Comparison of ENCODE assay signal across 9 cellular contexts in the genomic region with DNA sequence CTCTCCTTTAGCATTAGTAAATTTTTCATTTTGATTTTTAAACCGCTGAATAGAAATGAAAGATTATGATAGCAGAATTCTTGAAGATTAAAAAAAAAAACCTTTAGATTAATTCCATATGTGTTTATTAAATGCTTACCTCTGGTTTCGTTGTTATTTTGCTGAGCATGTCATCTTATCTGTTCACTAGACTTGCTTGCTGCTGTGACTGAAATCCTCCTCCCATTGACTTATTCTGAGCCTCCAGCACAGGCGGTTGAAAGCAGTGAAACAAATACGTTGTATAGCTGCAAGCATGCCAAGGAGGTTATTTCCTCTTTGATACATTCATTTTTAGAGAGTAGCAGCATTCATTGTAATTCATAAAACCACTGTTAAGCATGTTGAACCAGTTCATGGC. TPM values are rescaled to one million over a fixed set of nuclear protein-coding genes. Genes with fewer than 3 reads are reported as not detected.
A peak's percentile ranks its signal among the peaks of the same experiment; 100 is the strongest.
DNase-seq lines count a peak whose midpoint lies in the region; ATAC-seq, FAIRE-seq and TF ChIP-seq lines count a peak whose summit lies in the region.
"Had no signal": no experiment of that assay in that cellular context is flagged by ENCODE, and none has a peak within 500 bp of the region (broad histone marks: within the 10 kb centered on the region; RNA-seq: fewer than 3 reads in every experiment).

A gene (minus strand): TSS at position 210 of the 400 bp plus-strand sequence. CDS start 1,278 bp downstream, outside the sequence.

- ATAC-seq in HepG2 (no peak), GM18907 (IDR thresholded peaks at IDR 0.05; ENCODE audit: unreplicated experiment) (no peak), upper lobe of left lung (ENCODE audit: low FRiP score in 2 of 2) (no peak)

- WGBS in HepG2 (ENCODE audit: low lambda C conversion rate), result 98% methylated on average over 4 of the region's 4 CpGs
- 48 to 52% methylated on average over 4 of the region's 4 CpGs for WGBS in upper lobe of left lung, 2 donors

- H2AFZ ChIP-seq in HepG2 (ENCODE audit: low read length), result no peak within 1 kb of the TSS

- H3K4me3 ChIP-seq in astrocyte of the spinal cord (ENCODE audit: low read depth, low read length) (peak within 1 kb of the TSS; percentile 0), HepG2 (replicated peaks in 1 of 3; ENCODE audit: insufficient read depth in 1 of 3, low read depth in 2 of 3, low read length in 3 of 3) (no peak within 1 kb of the TSS), upper lobe of left lung (peak within 1 kb of the TSS in 1 of 4 donors; percentile 18)

- in situ Hi-C loops in astrocyte of the spinal cord (cut with HindIII; ENCODE audit: low sequenced_read_pairs) (no loop called here), HepG2 (cut with HindIII; ENCODE audit: extremely low pct_ligation_motif_present, low pct_unique_long_range_greater_than_20kb) (no loop called here)

- H4K20me1 ChIP-seq in HepG2 (ENCODE audit: insufficient read depth, low read length), result no peaks in the 10 kb centered on the region

- H3K27me3 ChIP-seq in HepG2 (ENCODE audit: control insufficient read depth in 1 of 2, insufficient read depth in 2 of 2, low read length in 2 of 2), result no peaks in the 10 kb centered on the region
- no peaks in the 10 kb centered on the region for H3K27me3 ChIP-seq in upper lobe of left lung

- CTCF ChIA-PET in HepG2 (lab: Yijun Ruan, JAX; ENCODE audit: low intra/inter-chr PET ratio, low total read pairs), result no interaction called here

- intact Hi-C loops in HepG2 (cut with micrococcal nuclease; ENCODE audit: unreplicated experiment), result no loop called here

- no peak for TF ChIP-seq RAD21 in HepG2 (CRISPR knock-in tag; IDR thresholded peaks at IDR 0.05)

- no peak within 1 kb of the TSS for H3K9ac ChIP-seq in HepG2 (ENCODE audit: insufficient read depth, low read depth, low read length)

- H3K9me3 ChIP-seq in HepG2 (ENCODE audit: low read length), result no peaks in the 10 kb centered on the region
- no peaks in the 10 kb centered on the region for H3K9me3 ChIP-seq in upper lobe of left lung

- no TSS peak for BruUV-seq in HepG2 (replicated peaks; lab: Mats Ljungman, UMichigan)

- TF ChIP-seq POLR2A in HepG2 (IDR thresholded peaks at IDR 0.05; ENCODE audit: insufficient read depth in 1 of 2, low read depth in 2 of 2, low read length in 2 of 2) (no peak), upper lobe of left lung (IDR thresholded peaks at IDR 0.05) (no peak)

- DNase-seq in stimulated activated CD4-positive, alpha-beta T cell treated with anti-CD3 and anti-CD28 coated beads, Interleukin-4, amount 100 ng/mL, for 24 hours, result peak; percentile 6
- no peak for DNase-seq in stimulated activated CD4-positive, alpha-beta T cell treated with anti-CD3 and anti-CD28 coated beads, Interleukin-12 subunit alpha, Interleukin-12 subunit beta, amount 100 ng/mL, for 4 hours
- DNase-seq in astrocyte of the spinal cord (ENCODE audit: low read depth, low spot score) (no peak), HepG2 (ENCODE audit: low spot score) (no peak), HTR-8/SVneo (ENCODE audit: insufficient read length, low spot score) (no peak), NCI-H1694 (lab: John Stamatoyannopoulos, UW) (no peak), upper lobe of left lung (no peak)

- H3K36me3 ChIP-seq in HepG2 (replicated peaks in 1 of 2; ENCODE audit: control insufficient read depth in 1 of 2, insufficient read depth in 2 of 2, low read length in 2 of 2), result peaks cover 0 to 2% of the 10 kb centered on the region in 2 experiments; a peak in 1 of 5 replicates
- no peaks in the 10 kb centered on the region for H3K36me3 ChIP-seq in upper lobe of left lung

- H3K4me2 ChIP-seq in HepG2 (ENCODE audit: low read depth, low read length), result no peak within 1 kb of the TSS

- no peak for FAIRE-seq in HepG2 (lab: Jason Lieb, UNC)
- FAIRE-seq in HTR-8/SVneo (lab: Jason Lieb, UNC), result no peak

- H3K79me2 ChIP-seq in HepG2 (ENCODE audit: insufficient read depth, low read length), result peaks cover 5% of the 10 kb centered on the region

- no peak for TF ChIP-seq CTCF in astrocyte of the spinal cord (IDR thresholded peaks at IDR 0.05; ENCODE audit: low read depth, low read length)
- TF ChIP-seq CTCF in HepG2 (CRISPR knock-in tag; IDR thresholded peaks at IDR 0.05), result no peak
- TF ChIP-seq CTCF in upper lobe of left lung (IDR thresholded peaks at IDR 0.05), result no peak

- peak within 1 kb of the TSS; percentile 7 for H3K27ac ChIP-seq in HepG2 (ENCODE audit: extremely low read length, insufficient read depth, low read length)
- no peak within 1 kb of the TSS for H3K27ac ChIP-seq in upper lobe of left lung
- H3K27ac ChIP-seq: HL-60 had no signal

- TF ChIP-seq EP300 in HepG2 (IDR thresholded peaks at IDR 0.05; ENCODE audit: low read depth in 2 of 2, low read length in 2 of 2), result no peak
- no peak for TF ChIP-seq EP300 in HepG2 (CRISPR knock-in tag; IDR thresholded peaks at IDR 0.05; ENCODE audit: borderline replicate concordance)
- TF ChIP-seq EP300 in upper lobe of left lung (IDR thresholded peaks at IDR 0.05), result no peak

- POLR2A ChIA-PET in HepG2 (lab: Yijun Ruan, JAX), result no interaction called here

- peaks cover 19% of the 10 kb centered on the region for H3K4me1 ChIP-seq in HepG2 (ENCODE audit: insufficient read depth, low read length)
- peaks cover 0 to 17% (median 4%) of the 10 kb centered on the region in 4 donors for H3K4me1 ChIP-seq in upper lobe of left lung

TF ChIP-seq in HepG2, 621 proteins besides CTCF, POLR2A, EP300 and RAD21 (continues in another document):
- TF ChIP-seq TEAD2 (CRISPR knock-in tag; IDR thresholded peaks at IDR 0.05), result no peak
- no peak for TF ChIP-seq ZFP90 (CRISPR knock-in tag; IDR thresholded peaks at IDR 0.05; ENCODE audit: borderline replicate concordance)
- TF ChIP-seq, protein P1, sequence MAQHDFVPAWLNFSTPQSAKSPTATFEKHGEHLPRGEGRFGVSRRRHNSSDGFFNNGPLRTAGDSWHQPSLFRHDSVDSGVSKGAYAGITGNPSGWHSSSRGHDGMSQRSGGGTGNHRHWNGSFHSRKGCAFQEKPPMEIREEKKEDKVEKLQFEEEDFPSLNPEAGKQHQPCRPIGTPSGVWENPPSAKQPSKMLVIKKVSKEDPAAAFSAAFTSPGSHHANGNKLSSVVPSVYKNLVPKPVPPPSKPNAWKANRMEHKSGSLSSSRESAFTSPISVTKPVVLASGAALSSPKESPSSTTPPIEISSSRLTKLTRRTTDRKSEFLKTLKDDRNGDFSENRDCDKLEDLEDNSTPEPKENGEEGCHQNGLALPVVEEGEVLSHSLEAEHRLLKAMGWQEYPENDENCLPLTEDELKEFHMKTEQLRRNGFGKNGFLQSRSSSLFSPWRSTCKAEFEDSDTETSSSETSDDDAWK (CRISPR knock-in tag; IDR thresholded peaks at IDR 0.05), result no peak
- TF ChIP-seq, protein P2, sequence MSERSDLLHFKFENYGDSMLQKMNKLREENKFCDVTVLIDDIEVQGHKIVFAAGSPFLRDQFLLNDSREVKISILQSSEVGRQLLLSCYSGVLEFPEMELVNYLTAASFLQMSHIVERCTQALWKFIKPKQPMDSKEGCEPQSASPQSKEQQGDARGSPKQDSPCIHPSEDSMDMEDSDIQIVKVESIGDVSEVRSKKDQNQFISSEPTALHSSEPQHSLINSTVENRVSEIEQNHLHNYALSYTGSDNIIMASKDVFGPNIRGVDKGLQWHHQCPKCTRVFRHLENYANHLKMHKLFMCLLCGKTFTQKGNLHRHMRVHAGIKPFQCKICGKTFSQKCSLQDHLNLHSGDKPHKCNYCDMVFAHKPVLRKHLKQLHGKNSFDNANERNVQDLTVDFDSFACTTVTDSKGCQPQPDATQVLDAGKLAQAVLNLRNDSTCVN (CRISPR knock-in tag; IDR thresholded peaks at IDR 0.05; ENCODE audit: borderline replicate concordance), result no peak
- no peak for TF ChIP-seq ZNF83 (CRISPR knock-in tag; IDR thresholded peaks at IDR 0.05; ENCODE audit: borderline replicate concordance)
- no peak for TF ChIP-seq ZNF354B (CRISPR knock-in tag; IDR thresholded peaks at IDR 0.05)
- no peak for TF ChIP-seq ZNF3 (CRISPR knock-in tag; IDR thresholded peaks at IDR 0.05)
- TF ChIP-seq PRMT3 (CRISPR knock-in tag; IDR thresholded peaks at IDR 0.05; ENCODE audit: borderline replicate concordance, low read depth), result no peak

RNA-seq across cellular contexts. Expression of the gene that starts here (rescaled TPM):
- total RNA-seq in HepG2 (2016; rRNA removed; fragmentation: Illumina TruSeq; extraction: Trizol) (not detected in 2 replicates), upper lobe of left lung (1 to 10 TPM in 1 of 6 donors, under 1 TPM in 4, not detected in 1; 0.15 to 1.0 (median 0.37) TPM)
- total RNA-seq in HepG2 (2016; cell fraction: cytosol; rRNA removed; fragmentation: Illumina TruSeq; extraction: Trizol; ENCODE audit: low read depth), result not detected in 2 replicates
- total RNA-seq in HepG2 (2016; cell fraction: insoluble cytoplasmic fraction; rRNA removed; fragmentation: Illumina TruSeq; extraction: Trizol), result not detected in 2 replicates
- not detected in 2 replicates for total RNA-seq in HepG2 (2016; cell fraction: membrane; rRNA removed; fragmentation: Illumina TruSeq; extraction: Trizol)
- total RNA-seq in HepG2 (2016; cell fraction: nucleus; rRNA removed; fragmentation: Illumina TruSeq; extraction: Trizol), result not detected in 2 replicates
- polyA plus RNA-seq in HepG2 (2011; rRNA removed), result 0.03 and 0.08 TPM in 2 replicates
- not detected in 2 replicates for polyA plus RNA-seq in HepG2 (2011; cell fraction: cytosol; rRNA removed)
- polyA plus RNA-seq in HepG2 (2011; cell fraction: nucleus; rRNA removed), result not detected in 2 replicates
- polyA plus RNA-seq in HepG2 (2012), result not detected in 2 replicates
- not detected in 2 replicates for polyA plus RNA-seq in HepG2 (2016; cell fraction: cytosol; fragmentation: Illumina TruSeq; extraction: Trizol; ENCODE audit: low read depth)
- polyA plus RNA-seq in HepG2 (2016; cell fraction: insoluble cytoplasmic fraction; fragmentation: Illumina TruSeq; extraction: Trizol; ENCODE audit: low read depth), result not detected in 2 replicates
- not detected in 2 replicates for polyA plus RNA-seq in HepG2 (2016; cell fraction: membrane; fragmentation: Illumina TruSeq; extraction: Trizol; ENCODE audit: low read depth)
- polyA plus RNA-seq in HepG2 (2016; cell fraction: nucleus; fragmentation: Illumina TruSeq; extraction: Trizol; ENCODE audit: insufficient read depth, low read depth), result not detected in 2 replicates
- not detected in 2 replicates for polyA minus RNA-seq in HepG2 (2011; rRNA and poly(A)+ RNA removed; ENCODE audit: low replicate concordance)
- polyA minus RNA-seq in HepG2 (2011; cell fraction: cytosol; rRNA and poly(A)+ RNA removed), result not detected in 2 replicates
- not detected in 2 replicates for polyA minus RNA-seq in HepG2 (2011; cell fraction: nucleus; rRNA and poly(A)+ RNA removed)
